In genomic region chr16:53089434-53090270, GRCh38 we compare ENCODE assay signal across 8 cellular contexts. TPM values are rescaled to one million over a fixed set of nuclear protein-coding genes. Genes with fewer than 3 reads are reported as not detected.
DNase-seq lines count a peak whose midpoint lies in the region; ATAC-seq and TF ChIP-seq lines count a peak whose summit lies in the region.

No MANE protein-coding gene starts in this region.

- H3K9me3 ChIP-seq in IMR-90 (ENCODE audit: control insufficient read depth, insufficient read depth, low read length) (no peaks in the 10 kb centered on the region), iPS-15b (ENCODE audit: control insufficient read depth, insufficient read depth, low read length) (no peaks in the 10 kb centered on the region), stomach (no peaks in the 10 kb centered on the region), ovary (no peaks in the 10 kb centered on the region)

- H3K9ac ChIP-seq in IMR-90 (ENCODE audit: low read depth, low read length) (no peak overlapping the region; the same call in 1 of the 2 replicates), iPS-15b (ENCODE audit: low read depth, low read length) (no peak overlapping the region)

- CTCF ChIA-PET in IMR-90 (lab: Yijun Ruan, JAX) = no interaction called here

- no peak for DNase-seq in IMR-90
- DNase-seq in stomach = no peak
- DNase-seq in ovary = no peak
- no peak for DNase-seq in epidermal melanocyte (ENCODE audit: insufficient read length, low spot score)
- DNase-seq in SK-N-DZ (ENCODE audit: low spot score) = no peak

- peak overlapping the region; percentile 90 for H3K4ac ChIP-seq in IMR-90 (ENCODE audit: low read depth, low read length)

- H4K5ac ChIP-seq in IMR-90 (ENCODE audit: low read depth, low read length) = peak overlapping the region; percentile 8

- peak overlapping the region; percentile 82 for H3K14ac ChIP-seq in IMR-90 (replicated peaks; ENCODE audit: low read depth, low read length)

- ATAC-seq in IMR-90 (ENCODE audit: low read depth) (no peak), GM18870 (IDR thresholded peaks at IDR 0.05; ENCODE audit: unreplicated experiment) (no peak)

- H2BK120ac ChIP-seq in IMR-90 (ENCODE audit: low read depth, low read length) = peak overlapping the region; percentile 81

- H3K36me3 ChIP-seq in IMR-90 (ENCODE audit: control insufficient read depth, insufficient read depth, low read length) (no peaks in the 10 kb centered on the region), iPS-15b (ENCODE audit: control insufficient read depth, insufficient read depth, low read length) (no peaks in the 10 kb centered on the region), stomach (no peaks in the 10 kb centered on the region), ovary (no peaks in the 10 kb centered on the region)

- TF ChIP-seq RAD21 in IMR-90 (IDR thresholded peaks at IDR 0.05; ENCODE audit: low read length) = no peak

- H3K27ac ChIP-seq in IMR-90 (ENCODE audit: insufficient read depth, low read length) = peak overlapping the region; percentile 10; the same call in 1 of the 2 replicates
- H3K27ac ChIP-seq in angular gyrus (ENCODE audit: low read depth, low read length) = peak overlapping the region; percentile 70
- peak overlapping the region; percentile 19 to 87 (median 87) for H3K27ac ChIP-seq in stomach
- peak overlapping the region in 1 of 2 donors; percentile 69 for H3K27ac ChIP-seq in ovary

- H2AK9ac ChIP-seq in IMR-90 (replicated peaks; ENCODE audit: low read depth, low read length, poor library complexity) = peak overlapping the region; percentile 95

- in situ Hi-C loops in IMR-90 (cut with MboI; ENCODE audit: low sequenced_read_pairs) = loop anchor here (5.0 kb wide), 1 partner anchor 38 kb away; no protein-coding TSS in a partner anchor

- TF ChIP-seq EP300 in stomach (IDR thresholded peaks at IDR 0.05) (no peak), ovary (IDR thresholded peaks at IDR 0.05) (no peak)

- intact Hi-C loops in IMR-90 (cut with micrococcal nuclease) (loop anchor here (2.0 kb wide), 2 partner anchors 35 to 41 kb away; partner anchors contain the start of gene CHD9), stomach (cut with DNase I; ENCODE audit: low total_unique reads) (no loop called here), ovary (cut with DNase I) (loop anchor here in 1 of 4 donors (5.0 kb wide), 1 partner anchor 43 kb away; no protein-coding TSS in a partner anchor)

- H2AK5ac ChIP-seq in IMR-90 (ENCODE audit: low read depth, low read length) = peak overlapping the region; percentile 88

- H3K23ac ChIP-seq in IMR-90 (ENCODE audit: low read depth, low read length) = peak overlapping the region; percentile 96

- no TSS peak for BruUV-seq in IMR-90 (replicated peaks; lab: Mats Ljungman, UMichigan)

- no peaks in the 10 kb centered on the region for H3K27me3 ChIP-seq in IMR-90 (ENCODE audit: control insufficient read depth, insufficient read depth, low read length)
- H3K27me3 ChIP-seq in iPS-15b (ENCODE audit: control insufficient read depth, insufficient read depth, low read length) = no peaks in the 10 kb centered on the region
- no peaks in the 10 kb centered on the region for H3K27me3 ChIP-seq in stomach
- no peaks in the 10 kb centered on the region for H3K27me3 ChIP-seq in ovary

- H2BK15ac ChIP-seq in IMR-90 (ENCODE audit: low read depth, low read length) = peak overlapping the region; percentile 81; the same call in 1 of the 3 replicates

- peak overlapping the region; percentile 19 to 87; a peak in 3 of 4 replicates for H4K8ac ChIP-seq in IMR-90 (ENCODE audit: low read depth in 2 of 2, low read length in 2 of 2)

- peak overlapping the region; percentile 40 for H2AFZ ChIP-seq in IMR-90 (replicated peaks; ENCODE audit: low read length, poor library complexity)

- peaks cover 15 to 71% of the 10 kb centered on the region in 2 experiments; a peak in 3 of 4 replicates for H3K79me1 ChIP-seq in IMR-90 (ENCODE audit: low read depth in 1 of 2, low read length in 2 of 2)

- no peak overlapping the region for H3K56ac ChIP-seq in IMR-90 (ENCODE audit: extremely low read depth, insufficient read depth, low read length)

- peaks cover 21% of the 10 kb centered on the region for H3K4me1 ChIP-seq in IMR-90 (ENCODE audit: control insufficient read depth, insufficient read depth, low read length)
- peaks cover 56% of the 10 kb centered on the region for H3K4me1 ChIP-seq in iPS-15b (ENCODE audit: control insufficient read depth, insufficient read depth, low read length)
- H3K4me1 ChIP-seq in stomach = peaks cover 65 to 91% (median 72%) of the 10 kb centered on the region in 4 donors
- H3K4me1 ChIP-seq in ovary (ENCODE audit: insufficient read depth) = peaks cover 23% of the 10 kb centered on the region

- H3K4me3 ChIP-seq in IMR-90 (ENCODE audit: insufficient read depth, low read depth, low read length) (no peak overlapping the region), iPS-15b (ENCODE audit: low read depth, low read length) (peak overlapping the region; percentile 18), stomach (no peak overlapping the region), ovary (no peak overlapping the region)

- no peak for TF ChIP-seq POLR2A in IMR-90 (IDR thresholded peaks at IDR 0.05; ENCODE audit: low read depth, low read length)
- no peak for TF ChIP-seq POLR2A in stomach (IDR thresholded peaks at IDR 0.05)
- TF ChIP-seq POLR2A in ovary (IDR thresholded peaks at IDR 0.05) = no peak

- H3K18ac ChIP-seq in IMR-90 (ENCODE audit: low read depth, low read length) = peak overlapping the region; percentile 5; the same call in 1 of the 2 replicates

- peak overlapping the region; percentile 68 for H4K91ac ChIP-seq in IMR-90 (ENCODE audit: insufficient read depth, low read depth, low read length)

- POLR2A ChIA-PET in IMR-90 (lab: Charles Lee; ENCODE audit: unreplicated experiment) = no interaction called here

- WGBS in IMR-90 (ENCODE audit: extremely low coverage in 2 of 2, insufficient read length in 1 of 2), 2 experiments = no CpG with 5 or more reads among the region's 4 CpGs
- 41 to 49% (median 45%) methylated on average over 4 of the region's 4 CpGs for WGBS in stomach, 5 donors
- 8 to 15% (median 14%) methylated on average over 4 of the region's 4 CpGs for WGBS in ovary, 3 donors

- peak overlapping the region; percentile 92 for H2BK20ac ChIP-seq in IMR-90 (ENCODE audit: low read depth, low read length)

- H4K20me1 ChIP-seq in IMR-90 (ENCODE audit: insufficient read depth, low read length) = no peaks in the 10 kb centered on the region; the same call in 1 of the 2 replicates

- no peak overlapping the region for H3K4me2 ChIP-seq in IMR-90 (ENCODE audit: low read depth, low read length)

- dilution Hi-C loops in IMR-90 (cut with HindIII; ENCODE audit: low sequenced_read_pairs, unreplicated experiment) = no loop called here

- peak overlapping the region; percentile 76 for H2BK5ac ChIP-seq in IMR-90 (ENCODE audit: low read depth, low read length, poor library complexity, severe bottlenecking)

- peaks cover 30% of the 10 kb centered on the region for H3K9me1 ChIP-seq in IMR-90 (ENCODE audit: insufficient read depth, low read length)

- TF ChIP-seq CTCF in IMR-90 (conservative IDR thresholded peaks at IDR 0.05; ENCODE audit: low read depth, low read length) = no peak
- no peak for TF ChIP-seq CTCF in stomach (IDR thresholded peaks at IDR 0.05)
- TF ChIP-seq CTCF in ovary (IDR thresholded peaks at IDR 0.05) = no peak

TF ChIP-seq in IMR-90, 13 proteins besides CTCF, POLR2A, EP300 and RAD21 (continues in another document):
- TF ChIP-seq FOS (IDR thresholded peaks at IDR 0.05; ENCODE audit: low read depth, low read length) (no peak), BHLHE40 (IDR thresholded peaks at IDR 0.05; ENCODE audit: low read depth, low read length) (no peak), SMC3 (IDR thresholded peaks at IDR 0.05; ENCODE audit: low read depth, low read length) (no peak), NFE2L2 (IDR thresholded peaks at IDR 0.05; ENCODE audit: low read depth, low read length) (no peak), RFX5 (IDR thresholded peaks at IDR 0.05; ENCODE audit: low read depth, low read length) (no peak), CHD1 (IDR thresholded peaks at IDR 0.05; ENCODE audit: low read depth, low read length) (no peak), RCOR1 (IDR thresholded peaks at IDR 0.05; ENCODE audit: insufficient replicate concordance, low read length) (no peak), MAZ (IDR thresholded peaks at IDR 0.05; ENCODE audit: borderline replicate concordance, low read depth, low read length) (no peak), USF2 (IDR thresholded peaks at IDR 0.05; ENCODE audit: low read depth, low read length) (no peak), MXI1 (IDR thresholded peaks at IDR 0.05; ENCODE audit: borderline replicate concordance, low read depth, low read length) (no peak), MAFK (IDR thresholded peaks at IDR 0.05; ENCODE audit: low read depth, low read length) (no peak)

RNA-seq across cellular contexts. Expression of gene CHD9, which starts 34.9 kb away (rescaled TPM):
- total RNA-seq in IMR-90 (2012; rRNA removed) (48.8 and 61.4 TPM in 2 replicates), stomach (100 to 1,000 TPM in 2 of 5 donors, 10 to 100 TPM in 3; 26.6 to 224 (median 78.1) TPM), ovary (100 to 1,000 TPM in 1 of 7 donors, 10 to 100 TPM in 6; 45.1 to 100 (median 87.5) TPM)
- polyA plus RNA-seq in IMR-90 (2012; rRNA removed) (8.4 and 9.1 TPM in 2 replicates), stomach (1 to 10 TPM; 8.1 to 9.7 (median 8.7) TPM), ovary (10 to 100 TPM; 11.8 to 18.2 TPM)
- 0.93 and 1.8 TPM in 2 replicates for polyA plus RNA-seq in IMR-90 (2012; cell fraction: cytosol; rRNA removed)
- polyA plus RNA-seq in IMR-90 (2012; cell fraction: nucleus; rRNA removed; ENCODE audit: low replicate concordance) = 1.9 and 26.7 TPM in 2 replicates
- 13.6 and 17.1 TPM in 2 replicates for polyA plus RNA-seq in SK-N-DZ (2014; cell fraction: cytosol; rRNA removed)
- polyA plus RNA-seq in SK-N-DZ (2014; cell fraction: nucleus; rRNA removed) = 23.4 and 32.7 TPM in 2 replicates

RNA-seq across cellular contexts. Expression of gene CHD9NB, which starts 37.0 kb away (rescaled TPM):
- total RNA-seq in IMR-90 (2012; rRNA removed) = 1.1 TPM in 2 replicates
- polyA plus RNA-seq in IMR-90 (2012; rRNA removed) = 0.94 and 1.2 TPM in 2 replicates
- polyA plus RNA-seq in IMR-90 (2012; cell fraction: cytosol; rRNA removed) = 0.29 and 0.55 TPM in 2 replicates
- 0.41 and 0.61 TPM in 2 replicates for polyA plus RNA-seq in IMR-90 (2012; cell fraction: nucleus; rRNA removed; ENCODE audit: low replicate concordance)
- total RNA-seq in stomach = 1 to 10 TPM in 1 of 5 donors, under 1 TPM in 3, not detected in 1; 0.58 to 8.2 (median 0.81) TPM
- polyA plus RNA-seq in stomach = 1 to 10 TPM in 2 of 3 donors, under 1 TPM in 1; 0.93 to 1.7 (median 1.1) TPM
- total RNA-seq in ovary = 10 to 100 TPM in 1 of 7 donors, 1 to 10 TPM in 4, under 1 TPM in 1, not detected in 1; 0.38 to 91.1 (median 3.2) TPM
- 1 to 10 TPM in 1 of 2 donors, under 1 TPM in 1; 0.15 to 1.0 TPM for polyA plus RNA-seq in ovary
- polyA plus RNA-seq in SK-N-DZ (2014; cell fraction: cytosol; rRNA removed) = not detected in 2 replicates
- polyA plus RNA-seq in SK-N-DZ (2014; cell fraction: nucleus; rRNA removed) = not detected in 2 replicates
